ENCODE assay signal across 26 cellular contexts in the genomic region with DNA sequence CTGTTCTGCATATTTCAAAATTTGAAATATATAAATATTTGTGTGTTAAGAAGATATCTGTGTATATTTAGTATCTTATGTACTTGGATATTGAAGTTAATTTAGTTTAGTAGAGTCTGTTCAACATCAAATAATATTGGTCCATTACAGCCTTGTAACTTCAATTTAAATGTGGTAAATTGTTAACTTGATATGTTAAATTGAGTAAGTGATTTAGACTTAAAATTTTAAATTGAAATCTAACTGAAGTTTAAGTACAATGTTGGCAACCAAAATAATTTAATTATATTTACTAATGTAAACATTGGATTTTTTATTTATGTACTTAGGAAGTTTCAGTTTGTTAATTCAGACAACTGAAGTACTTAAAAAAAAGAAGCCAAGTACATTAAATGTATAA.
DNase-seq lines count a peak whose midpoint lies in the region; ATAC-seq, FAIRE-seq and TF ChIP-seq lines count a peak whose summit lies in the region.
"Had no signal": no experiment of that assay in that cellular context is flagged by ENCODE, and none has a peak within 500 bp of the region (broad histone marks: within the 10 kb centered on the region; RNA-seq: fewer than 3 reads in every experiment).

No MANE protein-coding gene starts in this region.

- H3K27ac ChIP-seq in hepatocyte = no peak overlapping the region
- H3K27ac ChIP-seq: A549, BLaER1 had no signal

- no peaks in the 10 kb centered on the region for H3K27me3 ChIP-seq in BE2C
- H3K27me3 ChIP-seq in hepatocyte = peaks cover 31% of the 10 kb centered on the region
- H3K27me3 ChIP-seq: BLaER1 had no signal

- H4K20me1 ChIP-seq in hepatocyte (ENCODE audit: insufficient read depth, poor library complexity, severe bottlenecking) = no peaks in the 10 kb centered on the region
- H4K20me1 ChIP-seq: BLaER1 had no signal

- H3K4me3 ChIP-seq in BE2C (ENCODE audit: low read depth, low read length) = no peak overlapping the region
- no peak overlapping the region for H3K4me3 ChIP-seq in hepatocyte
- H3K4me3 ChIP-seq: A549, BLaER1 had no signal

- peaks cover 31% of the 10 kb centered on the region for H3K4me1 ChIP-seq in BE2C
- no peaks in the 10 kb centered on the region for H3K4me1 ChIP-seq in hepatocyte (ENCODE audit: insufficient read depth)
- H3K4me1 ChIP-seq: A549, BLaER1 had no signal

- no peak overlapping the region for H2AFZ ChIP-seq in hepatocyte

- ATAC-seq in GM19351 (IDR thresholded peaks at IDR 0.05; ENCODE audit: unreplicated experiment) = no peak
- ATAC-seq: A549 had no signal

- TF ChIP-seq CTCF in BE2C (IDR thresholded peaks at IDR 0.05; ENCODE audit: low read depth, low read length) (no peak), hepatocyte (IDR thresholded peaks at IDR 0.05; ENCODE audit: poor library complexity) (no peak)

- FAIRE-seq in A204.1 (lab: Jason Lieb, UNC) (peak; percentile 51), G401.6 (lab: Jason Lieb, UNC) (peak; percentile 47), endometrium (lab: Jason Lieb, UNC) (peak; percentile 61)
- FAIRE-seq: A549, GM12891, GM19239 had no signal

- no peak overlapping the region for H3K4me2 ChIP-seq in hepatocyte
- H3K4me2 ChIP-seq: A549, BLaER1 had no signal

- no peaks in the 10 kb centered on the region for H3K9me2 ChIP-seq in hepatocyte (replicated peaks; ENCODE audit: insufficient read depth)

- DNase-seq in SK-N-DZ (ENCODE audit: low spot score) (peak; percentile 63), activated T-cell treated with anti-CD3 and anti-CD28 coated beads for 4 hours (no peak), BE2C (no peak), hepatocyte (ENCODE audit: low spot score) (no peak)
- DNase-seq: 8988T; AML-193; C1 segment of cervical spinal cord; CD4-positive, alpha-beta memory T cell; CD4-positive, CD25-positive, alpha-beta regulatory T cell; CD8-positive, alpha-beta memory T cell; COR-L47; DMS 273 treated with DMSO at 0.1 percent for 48 hours; DMS153; DMS53; DMS79; DND-41; EL; GF-D8 had no signal

- H3K36me3 ChIP-seq in BE2C (no peaks in the 10 kb centered on the region), hepatocyte (replicated peaks; ENCODE audit: insufficient read depth, low read depth) (no peaks in the 10 kb centered on the region)
- H3K36me3 ChIP-seq: BLaER1 had no signal

- H3K79me2 ChIP-seq in hepatocyte = no peaks in the 10 kb centered on the region

- H3K9me3 ChIP-seq in BE2C = no peaks in the 10 kb centered on the region
- no peaks in the 10 kb centered on the region for H3K9me3 ChIP-seq in hepatocyte (ENCODE audit: low read depth)
- H3K9me3 ChIP-seq: A549, BLaER1 had no signal
